In genomic region chr1:211323156-211324063, GRCh38 we compare ENCODE assay signal across 8 cellular contexts. TPM values are rescaled to one million over a fixed set of nuclear protein-coding genes. Genes with fewer than 3 reads are reported as not detected.
A peak's percentile ranks its signal among the peaks of the same experiment; 100 is the strongest.
DNase-seq lines count a peak whose midpoint lies in the region; ATAC-seq and TF ChIP-seq lines count a peak whose summit lies in the region.

No MANE protein-coding gene starts in this region.

- H3K27me3 ChIP-seq in trophoblast cell (ENCODE audit: insufficient read depth, low read length) = no peaks in the 10 kb centered on the region

- H3K14ac ChIP-seq in trophoblast cell (ENCODE audit: low read length) = no peak overlapping the region

- WGBS in trophoblast cell (ENCODE audit: extremely low coverage, insufficient coverage, insufficient read length) = no CpG with 5 or more reads among the region's 9 CpGs

- no peak overlapping the region for H2BK120ac ChIP-seq in trophoblast cell (ENCODE audit: insufficient read depth, low read length, poor library complexity)

- H3K36me3 ChIP-seq in trophoblast cell (ENCODE audit: control insufficient read depth in 1 of 2, insufficient read depth in 2 of 2, low read length in 2 of 2) = no peaks in the 10 kb centered on the region

- peaks cover 0 to 9% of the 10 kb centered on the region in 2 experiments for H3K4me1 ChIP-seq in trophoblast cell (ENCODE audit: control insufficient read depth in 1 of 2, insufficient read depth in 2 of 2, low read length in 2 of 2)

- peaks cover 3% of the 10 kb centered on the region for H3K79me2 ChIP-seq in trophoblast cell (ENCODE audit: control insufficient read depth, insufficient read depth, low read length, poor library complexity)

- H2AK5ac ChIP-seq in trophoblast cell (ENCODE audit: low read length) = no peak overlapping the region

- H3K4me3 ChIP-seq in fibroblast of pulmonary artery (replicated peaks; ENCODE audit: low read depth, low read length) (no peak overlapping the region), trophoblast cell (ENCODE audit: low read depth, low read length) (no peak overlapping the region)

- no peak overlapping the region for H2BK12ac ChIP-seq in trophoblast cell (ENCODE audit: low read length)

- DNase-seq in DMS79 (lab: John Stamatoyannopoulos, UW) = peak; percentile 20
- DNase-seq in HT-29 (ENCODE audit: low spot score) = peak; percentile 84
- DNase-seq in NOMO-1 treated with DMSO at 0.1 percent for 48 hours (lab: John Stamatoyannopoulos, UW; ENCODE audit: unreplicated experiment) = peak; percentile 61
- DNase-seq in activated T-cell treated with anti-CD3 and anti-CD28 coated beads for 48 hours (ENCODE audit: low read depth) = peak; percentile 46
- DNase-seq in fibroblast of pulmonary artery (ENCODE audit: low read depth) = peak; percentile 70
- peak; percentile 34 to 63 for DNase-seq in trophoblast cell
- no peak for DNase-seq in cerebellum (ENCODE audit: low spot score)

- no peak overlapping the region for H2AFZ ChIP-seq in trophoblast cell (ENCODE audit: insufficient read depth, low read length, poor library complexity)

- peak; percentile 47 for ATAC-seq in GM21381 (IDR thresholded peaks at IDR 0.05; ENCODE audit: unreplicated experiment)

- no peak overlapping the region for H4K12ac ChIP-seq in trophoblast cell (ENCODE audit: low read depth, low read length)

- peaks cover 5% of the 10 kb centered on the region for H3K79me1 ChIP-seq in trophoblast cell (ENCODE audit: low read length)

- no peak overlapping the region for H4K91ac ChIP-seq in trophoblast cell (ENCODE audit: low read depth, low read length)

- no peak overlapping the region for H3K27ac ChIP-seq in trophoblast cell (ENCODE audit: low read depth, low read length)

- no peak overlapping the region for H3K18ac ChIP-seq in trophoblast cell (ENCODE audit: low read length)

- no peak overlapping the region for H3K9ac ChIP-seq in trophoblast cell (ENCODE audit: low read length)

- H4K8ac ChIP-seq in trophoblast cell (ENCODE audit: low read depth, low read length) = no peak overlapping the region

- H3K4ac ChIP-seq in trophoblast cell (ENCODE audit: low read depth, low read length) = no peak overlapping the region

- H2BK5ac ChIP-seq in trophoblast cell (ENCODE audit: low read depth, low read length, poor library complexity) = no peak overlapping the region

- H3K9me3 ChIP-seq in trophoblast cell (ENCODE audit: insufficient read depth, low read depth, low read length) = no peaks in the 10 kb centered on the region

- no peak overlapping the region for H3K23ac ChIP-seq in trophoblast cell (ENCODE audit: low read length)

- no peak overlapping the region for H3K4me2 ChIP-seq in trophoblast cell (ENCODE audit: low read length)

- TF ChIP-seq CTCF in fibroblast of pulmonary artery (IDR thresholded peaks at IDR 0.05; ENCODE audit: low read length, missing control alignments) = peak; percentile 96

RNA-seq across cellular contexts. Expression of gene TRAF5, which starts 3.2 kb away (rescaled TPM):
- 9.4 and 10.5 TPM in 2 replicates for total RNA-seq in HT-29 (2014; rRNA removed; shearing (Covaris generic))
- 4.9 TPM in 2 replicates for polyA plus RNA-seq in trophoblast cell (2013)
- total RNA-seq in cerebellum = 19.5 TPM
